Comparison of ENCODE assay signal across 26 cellular contexts in the genomic region with DNA sequence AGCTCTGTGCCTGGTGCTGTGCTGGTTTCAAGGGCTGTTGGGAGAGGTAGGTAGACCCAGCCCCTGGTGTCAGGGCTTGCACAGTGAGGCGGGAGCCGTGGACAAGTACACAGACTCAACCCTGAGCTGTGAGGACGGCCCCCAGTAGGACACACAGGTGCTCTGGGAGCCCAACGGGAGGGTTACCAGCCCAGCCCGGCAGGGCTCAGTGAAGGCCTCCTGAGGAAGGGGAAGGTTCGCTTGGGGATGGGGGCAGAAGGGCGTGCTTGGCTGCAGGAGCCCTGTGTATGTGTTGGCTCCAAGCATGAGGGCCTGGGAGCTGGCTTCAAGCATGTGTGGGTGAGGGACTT. TPM values are rescaled to one million over a fixed set of nuclear protein-coding genes. Genes with fewer than 3 reads are reported as not detected.
"Had no signal": no experiment of that assay in that cellular context is flagged by ENCODE, and none has a peak within 500 bp of the region (broad histone marks: within the 10 kb centered on the region; RNA-seq: fewer than 3 reads in every experiment).

No MANE protein-coding gene starts in this region.

- H3K9me3 Mint-ChIP-seq: activated CD4-positive, alpha-beta T cell treated with anti-CD3 and anti-CD28 coated beads, Interleukin-2, amount 10 ng/mL, durations not matched to agents 7 days and 5 days; activated CD8-positive, alpha-beta T cell treated with anti-CD3 and anti-CD28 coated beads for 36 hours; activated naive CD4-positive, alpha-beta T cell treated with anti-CD3 and anti-CD28 coated beads, Interleukin-2, amount 50 U/mL, for 72 hours; activated T-helper 17 cell treated with anti-CD3 and anti-CD28 coated beads, Interleukin-2, amount 50 U/mL, for 72 hours; nephron; stimulated activated naive B cell treated with anti-CD40 and anti-IgM and Interleukin-4, amounts not matched to agents 10 μg/mL and 1 μg/mL and 100 μg/mL, for 72 hours had no signal

- H3K4me3 Mint-ChIP-seq: activated CD4-positive, alpha-beta T cell treated with anti-CD3 and anti-CD28 coated beads, Interleukin-2, amount 10 ng/mL, durations not matched to agents 7 days and 5 days; activated CD8-positive, alpha-beta memory T cell treated with anti-CD3 and anti-CD28 coated beads, Interleukin-2, amount 10 ng/mL, durations not matched to agents 7 days and 5 days; activated CD8-positive, alpha-beta T cell treated with anti-CD3 and anti-CD28 coated beads for 36 hours; activated T-helper 17 cell treated with anti-CD3 and anti-CD28 coated beads, Interleukin-2, amount 50 U/mL, for 72 hours; nephron; stimulated activated naive B cell treated with anti-CD40 and anti-IgM and Interleukin-4, amounts not matched to agents 10 μg/mL and 1 μg/mL and 100 μg/mL, for 72 hours had no signal

- H3K9me3 ChIP-seq: right lobe of liver, thoracic aorta had no signal

- DNase-seq: activated CD4-positive, alpha-beta T cell treated with anti-CD3 and anti-CD28 coated beads, Interleukin-2, amount 10 ng/mL, durations not matched to agents 7 days and 5 days; activated CD4-positive, CD25-positive, alpha-beta regulatory T cell treated with anti-CD3 and anti-CD28 coated beads, Interleukin-2, amount 50 U/mL, for 72 hours; activated CD8-positive, alpha-beta memory T cell treated with anti-CD3 and anti-CD28 coated beads, Interleukin-2, amount 10 ng/mL, durations not matched to agents 7 days and 5 days; activated CD8-positive, alpha-beta T cell treated with anti-CD3 and anti-CD28 coated beads for 36 hours; activated T-cell treated with anti-CD3 and anti-CD28 coated beads, Interleukin-2, amount 50 U/mL, for 1 hour; aorta; central memory CD4-positive, alpha-beta T cell; dermis blood vessel endothelial cell; effector CD8-positive, alpha-beta T cell; hypothalamus; left ventricle myocardium superior; mammary epithelial cell; midbrain; posterior cingulate gyrus; right lobe of liver; small intestine; stimulated activated CD4-positive, alpha-beta T cell treated with anti-CD3 and anti-CD28 coated beads, Interleukin-15, amount 100 ng/mL, for 24 hours; stimulated activated naive B cell treated with anti-CD40 and anti-IgM and Interleukin-4, amounts not matched to agents 10 μg/mL and 1 μg/mL and 100 μg/mL, for 72 hours; T-helper 1 cell had no signal

- H3K27me3 Mint-ChIP-seq: activated CD4-positive, alpha-beta T cell treated with anti-CD3 and anti-CD28 coated beads, Interleukin-2, amount 10 ng/mL, durations not matched to agents 7 days and 5 days; activated CD8-positive, alpha-beta memory T cell treated with anti-CD3 and anti-CD28 coated beads, Interleukin-2, amount 10 ng/mL, durations not matched to agents 7 days and 5 days; activated CD8-positive, alpha-beta T cell treated with anti-CD3 and anti-CD28 coated beads for 36 hours; activated T-helper 17 cell treated with anti-CD3 and anti-CD28 coated beads, Interleukin-2, amount 50 U/mL, for 72 hours; stimulated activated naive B cell treated with anti-CD40 and anti-IgM and Interleukin-4, amounts not matched to agents 10 μg/mL and 1 μg/mL and 100 μg/mL, for 72 hours had no signal

- H3K4me3 ChIP-seq: right lobe of liver, thoracic aorta had no signal

- H3K27ac Mint-ChIP-seq: activated CD4-positive, alpha-beta T cell treated with anti-CD3 and anti-CD28 coated beads, Interleukin-2, amount 10 ng/mL, durations not matched to agents 7 days and 5 days; activated CD8-positive, alpha-beta memory T cell treated with anti-CD3 and anti-CD28 coated beads, Interleukin-2, amount 10 ng/mL, durations not matched to agents 7 days and 5 days; activated CD8-positive, alpha-beta T cell treated with anti-CD3 and anti-CD28 coated beads for 36 hours; activated naive CD4-positive, alpha-beta T cell treated with anti-CD3 and anti-CD28 coated beads, Interleukin-2, amount 50 U/mL, for 72 hours; activated T-helper 17 cell treated with anti-CD3 and anti-CD28 coated beads, Interleukin-2, amount 50 U/mL, for 72 hours; stimulated activated naive B cell treated with anti-CD40 and anti-IgM and Interleukin-4, amounts not matched to agents 10 μg/mL and 1 μg/mL and 100 μg/mL, for 72 hours had no signal

- H3K36me3 ChIP-seq: WERI-Rb-1 had no signal

- H3K36me3 Mint-ChIP-seq: activated CD8-positive, alpha-beta memory T cell treated with anti-CD3 and anti-CD28 coated beads, Interleukin-2, amount 10 ng/mL, durations not matched to agents 7 days and 5 days; activated naive CD4-positive, alpha-beta T cell treated with anti-CD3 and anti-CD28 coated beads, Interleukin-2, amount 50 U/mL, for 72 hours had no signal

- H3K27me3 ChIP-seq: right lobe of liver had no signal

- H3K27ac ChIP-seq: right lobe of liver, thoracic aorta, WERI-Rb-1 had no signal

RNA-seq across cellular contexts. Expression of gene SLC25A47, which starts 58.9 kb away (rescaled TPM):
- total RNA-seq: activated CD4-positive, alpha-beta T cell treated with anti-CD3 and anti-CD28 coated beads, Interleukin-2, amount 10 ng/mL, durations not matched to agents 7 days and 5 days; activated CD8-positive, alpha-beta memory T cell treated with anti-CD3 and anti-CD28 coated beads, Interleukin-2, amount 10 ng/mL, durations not matched to agents 7 days and 5 days; activated CD8-positive, alpha-beta T cell treated with anti-CD3 and anti-CD28 coated beads for 36 hours; activated T-helper 17 cell treated with anti-CD3 and anti-CD28 coated beads, Interleukin-2, amount 50 U/mL, for 72 hours; aorta; dermis blood vessel endothelial cell; frontal cortex; left ventricle myocardium superior; mammary epithelial cell; thoracic aorta; urinary bladder had no signal
- polyA plus RNA-seq: aorta, mammary epithelial cell had no signal
